Comparison of ENCODE assay signal across 35 cellular contexts in the genomic region with DNA sequence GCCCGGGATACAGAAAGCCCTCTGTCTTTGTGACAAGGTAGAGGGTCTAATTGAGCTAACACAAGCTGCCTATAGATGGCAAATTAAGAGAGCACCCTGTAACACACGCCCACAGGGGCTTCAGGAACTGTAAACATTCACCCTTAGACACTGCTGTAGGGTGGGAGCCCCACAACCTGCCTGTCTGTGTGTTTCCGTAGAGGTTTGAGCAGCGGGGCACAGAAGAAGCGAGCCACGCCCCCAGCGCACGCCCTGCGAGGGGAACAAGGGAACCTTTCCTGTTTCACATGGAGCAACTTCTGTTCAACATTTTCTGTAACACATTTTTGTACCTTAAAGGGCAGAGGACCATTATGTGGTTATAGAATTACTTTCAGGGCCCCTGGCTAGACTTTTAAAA.
"Had no signal": no experiment of that assay in that cellular context is flagged by ENCODE, and none has a peak within 500 bp of the region (broad histone marks: within the 10 kb centered on the region; RNA-seq: fewer than 3 reads in every experiment).

No MANE protein-coding gene starts in this region.

- H3K4me3 ChIP-seq: adrenal gland, body of pancreas, breast epithelium had no signal

- H3K27me3 ChIP-seq: adrenal gland, body of pancreas, brain microvascular endothelial cell had no signal

- H3K27ac Mint-ChIP-seq: activated CD4-positive, alpha-beta memory T cell treated with anti-CD3 and anti-CD28 coated beads, Interleukin-2, amount 10 ng/mL, durations not matched to agents 7 days and 5 days; activated CD4-positive, alpha-beta T cell treated with anti-CD3 and anti-CD28 coated beads for 36 hours; activated CD4-positive, alpha-beta T cell treated with anti-CD3 and anti-CD28 coated beads, Interleukin-2, amount 10 ng/mL, durations not matched to agents 7 days and 5 days; activated CD8-positive, alpha-beta T cell treated with anti-CD3 and anti-CD28 coated beads, Interleukin-2, amount 10 ng/mL, durations not matched to agents 7 days and 5 days; activated naive CD4-positive, alpha-beta T cell treated with anti-CD3 and anti-CD28 coated beads for 36 hours; activated naive CD4-positive, alpha-beta T cell treated with anti-CD3 and anti-CD28 coated beads, Interleukin-2, amount 50 U/mL, for 72 hours; activated naive CD8-positive, alpha-beta T cell treated with anti-CD3 and anti-CD28 coated beads for 36 hours; activated T-cell treated with anti-CD3 and anti-CD28 coated beads, Interleukin-2, amount 50 U/mL, for 24 hours; T-helper 1 cell treated with Interleukin-12 subunit alpha and Interleukin-12 subunit beta and Interleukin-4 antibody, amounts not matched to agents 30 μg/mL and 1 μg/mL, for 36 hours; T-helper 2 cell treated with Interferon-gamma antibody and Interleukin-4, amounts not matched to agents 5 μg/mL and 100 μg/mL, for 36 hours; WTC11 had no signal

- H3K4me1 ChIP-seq: adrenal gland, body of pancreas, breast epithelium had no signal

- H3K27me3 Mint-ChIP-seq: activated CD4-positive, alpha-beta T cell treated with anti-CD3 and anti-CD28 coated beads, Interleukin-2, amount 10 ng/mL, durations not matched to agents 7 days and 5 days had no signal

- H3K4me1 Mint-ChIP-seq: activated CD4-positive, alpha-beta memory T cell treated with anti-CD3 and anti-CD28 coated beads, Interleukin-2, amount 10 ng/mL, durations not matched to agents 7 days and 5 days; activated CD4-positive, alpha-beta T cell treated with anti-CD3 and anti-CD28 coated beads for 36 hours; activated CD4-positive, alpha-beta T cell treated with anti-CD3 and anti-CD28 coated beads, Interleukin-2, amount 10 ng/mL, durations not matched to agents 7 days and 5 days; activated naive CD8-positive, alpha-beta T cell treated with anti-CD3 and anti-CD28 coated beads for 36 hours; WTC11 had no signal

- ATAC-seq: activated CD4-positive, alpha-beta T cell treated with anti-CD3 and anti-CD28 coated beads for 36 hours; activated CD4-positive, CD25-positive, alpha-beta regulatory T cell treated with anti-CD3 and anti-CD28 coated beads, Interleukin-2, amount 50 U/mL, for 24 hours; activated CD8-positive, alpha-beta T cell treated with anti-CD3 and anti-CD28 coated beads, Interleukin-2, amount 10 ng/mL, durations not matched to agents 7 days and 5 days; activated naive CD4-positive, alpha-beta T cell treated with anti-CD3 and anti-CD28 coated beads, Interleukin-2, amount 50 U/mL, for 72 hours; body of pancreas; WTC11 had no signal

- H3K36me3 ChIP-seq: adrenal gland, brain microvascular endothelial cell, breast epithelium, WERI-Rb-1 had no signal

- H3K27ac ChIP-seq: adrenal gland, body of pancreas, brain microvascular endothelial cell, breast epithelium, WERI-Rb-1 had no signal

- H3K9me3 ChIP-seq: adrenal gland had no signal

- DNase-seq: activated CD4-positive, alpha-beta memory T cell treated with anti-CD3 and anti-CD28 coated beads, Interleukin-2, amount 10 ng/mL, durations not matched to agents 7 days and 5 days; activated CD4-positive, alpha-beta T cell treated with anti-CD3 and anti-CD28 coated beads for 1 hour; activated CD4-positive, alpha-beta T cell treated with anti-CD3 and anti-CD28 coated beads for 36 hours; activated CD4-positive, alpha-beta T cell treated with anti-CD3 and anti-CD28 coated beads for 48 hours; activated CD4-positive, alpha-beta T cell treated with anti-CD3 and anti-CD28 coated beads, Interleukin-2, amount 10 ng/mL, durations not matched to agents 7 days and 5 days; activated CD4-positive, alpha-beta T cell treated with anti-CD3 and anti-CD28 coated beads, Interleukin-2, amount 50 U/mL, for 48 hours; activated CD4-positive, CD25-positive, alpha-beta regulatory T cell; activated CD8-positive, alpha-beta memory T cell treated with anti-CD3 and anti-CD28 coated beads for 24 hours; activated CD8-positive, alpha-beta memory T cell treated with anti-CD3 and anti-CD28 coated beads, Interleukin-2, amount 50 U/mL, for 4 hours; activated CD8-positive, alpha-beta T cell treated with anti-CD3 and anti-CD28 coated beads, Interleukin-2, amount 10 ng/mL, durations not matched to agents 7 days and 5 days; activated effector memory CD4-positive, alpha-beta T cell treated with anti-CD3 and anti-CD28 coated beads, Interleukin-2, amount 50 U/mL, for 16 hours; activated gamma-delta T cell treated with Interleukin-2 at 50 U/mL for 16 hours; activated naive CD4-positive, alpha-beta T cell; activated naive CD4-positive, alpha-beta T cell treated with anti-CD3 and anti-CD28 coated beads for 36 hours; activated naive CD4-positive, alpha-beta T cell treated with anti-CD3 and anti-CD28 coated beads, Interleukin-2, amount 50 U/mL, for 16 hours; activated naive CD8-positive, alpha-beta T cell treated with anti-CD3 and anti-CD28 coated beads for 36 hours; activated T-cell treated with anti-CD3 and anti-CD28 coated beads, Interleukin-2, amount 50 U/mL, for 24 hours; activated T-cell treated with anti-CD3 and anti-CD28 coated beads, Interleukin-2, amount 50 U/mL, for 48 hours; adrenal gland; amniotic stem cell; aorta; body of pancreas; brain microvascular endothelial cell; central memory CD4-positive, alpha-beta T cell; SW 1271; T-helper 1 cell; T-helper 2 cell; T-helper 9 cell; WERI-Rb-1 had no signal

- H3K4me3 Mint-ChIP-seq: activated CD4-positive, alpha-beta memory T cell treated with anti-CD3 and anti-CD28 coated beads, Interleukin-2, amount 10 ng/mL, durations not matched to agents 7 days and 5 days; activated CD4-positive, alpha-beta T cell treated with anti-CD3 and anti-CD28 coated beads for 36 hours; activated CD4-positive, alpha-beta T cell treated with anti-CD3 and anti-CD28 coated beads, Interleukin-2, amount 10 ng/mL, durations not matched to agents 7 days and 5 days; activated CD8-positive, alpha-beta T cell treated with anti-CD3 and anti-CD28 coated beads, Interleukin-2, amount 10 ng/mL, durations not matched to agents 7 days and 5 days; activated naive CD4-positive, alpha-beta T cell treated with anti-CD3 and anti-CD28 coated beads for 36 hours; activated naive CD8-positive, alpha-beta T cell treated with anti-CD3 and anti-CD28 coated beads for 36 hours; activated T-cell treated with anti-CD3 and anti-CD28 coated beads, Interleukin-2, amount 50 U/mL, for 24 hours; T-helper 1 cell treated with Interleukin-12 subunit alpha and Interleukin-12 subunit beta and Interleukin-4 antibody, amounts not matched to agents 30 μg/mL and 1 μg/mL, for 36 hours; T-helper 2 cell treated with Interferon-gamma antibody and Interleukin-4, amounts not matched to agents 5 μg/mL and 100 μg/mL, for 36 hours; WTC11 had no signal

- H3K36me3 Mint-ChIP-seq: activated naive CD8-positive, alpha-beta T cell treated with anti-CD3 and anti-CD28 coated beads for 36 hours had no signal
